8 cellular contexts compared by ENCODE assay signal in the genomic region with DNA sequence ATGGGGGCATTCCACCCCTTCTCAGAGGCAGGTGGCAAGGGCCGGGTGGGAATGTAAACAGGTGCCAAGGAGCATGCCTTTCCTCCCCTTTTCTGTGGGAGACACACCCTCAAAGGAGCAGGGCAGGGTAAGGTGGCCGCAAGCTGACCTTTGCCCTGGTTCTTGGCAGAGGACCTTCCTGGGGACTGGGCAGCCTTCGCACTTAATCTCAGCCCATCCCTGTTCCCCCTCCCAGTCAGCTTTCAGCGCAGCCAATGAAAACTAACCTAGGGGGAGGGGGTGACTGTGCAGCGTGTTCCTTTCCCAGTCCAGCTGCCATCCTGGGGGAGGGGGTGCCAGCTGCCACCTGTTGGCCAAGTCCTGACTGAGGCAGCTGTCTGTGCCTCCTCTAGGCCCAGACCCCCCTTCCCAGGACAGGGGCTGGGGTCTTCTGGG. TPM values are rescaled to one million over a fixed set of nuclear protein-coding genes. Genes with fewer than 3 reads are reported as not detected.
DNase-seq lines count a peak whose midpoint lies in the region; ATAC-seq, FAIRE-seq and TF ChIP-seq lines count a peak whose summit lies in the region.

No MANE protein-coding gene starts in this region.

- POLR2A ChIA-PET in A673 (lab: Charles Lee; ENCODE audit: low non-redundant PET), result no interaction called here

- H3K4me3 ChIP-seq in A673 (ENCODE audit: low read depth, low read length, poor library complexity, severe bottlenecking) (peak overlapping the region; percentile 72), kidney (ENCODE audit: low read length in 2 of 2) (peak overlapping the region; percentile 36 to 97)

- H3K4me1 ChIP-seq in A673 (ENCODE audit: insufficient read depth, low read length, poor library complexity, severe bottlenecking), result peaks cover 32% of the 10 kb centered on the region
- peaks cover 42 to 59% of the 10 kb centered on the region in 2 donors for H3K4me1 ChIP-seq in kidney (ENCODE audit: control insufficient read depth in 1 of 2, insufficient read depth in 1 of 2, low read depth in 1 of 2, low read length in 2 of 2)

- DNase-seq in A673 (ENCODE audit: low spot score) (no peak), HT-29 (ENCODE audit: low spot score) (peak; percentile 87), kidney (peak; percentile 91), superior temporal gyrus (ENCODE audit: extremely low spot score) (peak; percentile 69), left cardiac atrium (no peak)
- no peak for DNase-seq in activated naive CD4-positive, alpha-beta T cell treated with anti-CD3 and anti-CD28 coated beads, Interleukin-2, amount 50 U/mL, for 72 hours (ENCODE audit: low spot score in 2 of 2)

- TF ChIP-seq CTCF in A673 (conservative IDR thresholded peaks at IDR 0.05; ENCODE audit: low read depth, low read length), result no peak
- TF ChIP-seq CTCF in kidney (IDR thresholded peaks at IDR 0.05; ENCODE audit: borderline replicate concordance, extremely low read depth, insufficient read depth), result no peak

- peak overlapping the region; percentile 85 to 86 for H3K27ac Mint-ChIP-seq in activated naive CD4-positive, alpha-beta T cell treated with anti-CD3 and anti-CD28 coated beads, Interleukin-2, amount 50 U/mL, for 72 hours

- H3K27ac ChIP-seq in A673 (ENCODE audit: low read depth, low read length, poor library complexity, severe bottlenecking) (peak overlapping the region; percentile 94), kidney (ENCODE audit: low read depth in 2 of 2, low read length in 2 of 2) (peak overlapping the region; percentile 95 to 96)

- no peaks in the 10 kb centered on the region for H3K9me3 ChIP-seq in A673 (ENCODE audit: low read depth, low read length, poor library complexity, severe bottlenecking)
- no peaks in the 10 kb centered on the region for H3K9me3 ChIP-seq in kidney (ENCODE audit: control insufficient read depth in 1 of 2, low read length in 2 of 2)

- peak overlapping the region in 1 of 2 donors; percentile 98 for H3K9ac ChIP-seq in kidney (ENCODE audit: low read length in 2 of 2)

- H3K36me3 Mint-ChIP-seq in activated naive CD4-positive, alpha-beta T cell treated with anti-CD3 and anti-CD28 coated beads, Interleukin-2, amount 50 U/mL, for 72 hours, result peaks cover 8 to 38% of the 10 kb centered on the region in 2 donors

- no peak for FAIRE-seq in kidney (lab: Jason Lieb, UNC)

- ATAC-seq in activated naive CD4-positive, alpha-beta T cell treated with anti-CD3 and anti-CD28 coated beads, Interleukin-2, amount 50 U/mL, for 72 hours, result no peak
- ATAC-seq in HG03342 (IDR thresholded peaks at IDR 0.05; ENCODE audit: unreplicated experiment) (no peak), GM21717 (IDR thresholded peaks at IDR 0.05; ENCODE audit: unreplicated experiment) (no peak), left cardiac atrium (no peak)

- H3K36me3 ChIP-seq in A673 (ENCODE audit: insufficient read depth, low read length, poor library complexity, severe bottlenecking) (peaks cover 41% of the 10 kb centered on the region), kidney (ENCODE audit: control insufficient read depth in 1 of 2, insufficient read depth in 2 of 2, low read length in 2 of 2) (peaks cover 10 to 36% of the 10 kb centered on the region in 2 donors)

- H3K27me3 ChIP-seq in A673 (replicated peaks; ENCODE audit: insufficient read depth, low read depth, low read length, poor library complexity), result no peaks in the 10 kb centered on the region

- H3K9me3 Mint-ChIP-seq in activated naive CD4-positive, alpha-beta T cell treated with anti-CD3 and anti-CD28 coated beads, Interleukin-2, amount 50 U/mL, for 72 hours, result no peaks in the 10 kb centered on the region

- intact Hi-C loops in A673 (cut with micrococcal nuclease; ENCODE audit: unreplicated experiment), result loop anchor here (5.0 kb wide), 1 partner anchor 156 kb away; a partner anchor contains a TSS
- intact Hi-C loops in kidney (cut with DNase I), result no loop called here
- intact Hi-C loops in left cardiac atrium (cut with DNase I), result no loop called here

- BruUV-seq in A673 (replicated peaks; lab: Mats Ljungman, UMichigan), result no TSS peak

- CTCF ChIA-PET in A673 (lab: Charles Lee), result interaction anchor here (3.2 kb wide), 1 partner anchor 20 kb away, joined by 17 read pairs; a partner anchor contains a TSS

RNA-seq across cellular contexts. Expression of a gene that starts 2.8 kb away (rescaled TPM):
- total RNA-seq in A673 (2021) (128 TPM in 2 replicates), kidney (118 TPM), left cardiac atrium (1 to 10 TPM; 6.6 to 9.8 TPM)
- total RNA-seq in HT-29 (2014; rRNA removed; shearing (Covaris generic)), result 295 and 307 TPM in 2 replicates
- total RNA-seq in activated naive CD4-positive, alpha-beta T cell treated with anti-CD3 and anti-CD28 coated beads, Interleukin-2, amount 50 U/mL, for 72 hours, result 100 to 1,000 TPM in 1 of 2 donors, 10 to 100 TPM in 1; 88.3 to 168 TPM
- 53.4 TPM for polyA plus RNA-seq in kidney (ENCODE audit: insufficient read depth, low read depth, low replicate concordance)

RNA-seq across cellular contexts. Expression of a gene that starts 18.0 kb away (rescaled TPM):
- total RNA-seq in A673 (2021) (3.9 and 4.2 TPM in 2 replicates), kidney (20.6 TPM), left cardiac atrium (1 to 10 TPM in 1 of 2 donors, under 1 TPM in 1; 0.85 to 1.3 TPM)
- 13.9 and 15.0 TPM in 2 replicates for total RNA-seq in HT-29 (2014; rRNA removed; shearing (Covaris generic))
- total RNA-seq in activated naive CD4-positive, alpha-beta T cell treated with anti-CD3 and anti-CD28 coated beads, Interleukin-2, amount 50 U/mL, for 72 hours, result 1 to 10 TPM; 5.3 to 6.4 TPM
- polyA plus RNA-seq in kidney (ENCODE audit: insufficient read depth, low read depth, low replicate concordance), result 4.7 TPM

RNA-seq across cellular contexts. Expression of a gene that starts 20.6 kb away (rescaled TPM):
- total RNA-seq in A673 (2021), result 3.8 and 7.8 TPM in 2 replicates
- total RNA-seq in HT-29 (2014; rRNA removed; shearing (Covaris generic)), result 30.6 and 44.6 TPM in 2 replicates
- 10 to 100 TPM in 1 of 2 donors, 1 to 10 TPM in 1; 4.4 to 10.2 TPM for total RNA-seq in activated naive CD4-positive, alpha-beta T cell treated with anti-CD3 and anti-CD28 coated beads, Interleukin-2, amount 50 U/mL, for 72 hours
- 25.3 TPM for total RNA-seq in kidney
- polyA plus RNA-seq in kidney (ENCODE audit: insufficient read depth, low read depth, low replicate concordance), result 30.0 TPM
- total RNA-seq in left cardiac atrium, result 1 to 10 TPM; 3.5 to 3.7 TPM

RNA-seq across cellular contexts. Expression of a gene that starts 26.8 kb away (rescaled TPM):
- total RNA-seq in A673 (2021) (1,563 and 1,683 TPM in 2 replicates), kidney (1,188 TPM), left cardiac atrium (100 to 1,000 TPM; 894 to 914 TPM)
- 601 and 602 TPM in 2 replicates for total RNA-seq in HT-29 (2014; rRNA removed; shearing (Covaris generic))
- total RNA-seq in activated naive CD4-positive, alpha-beta T cell treated with anti-CD3 and anti-CD28 coated beads, Interleukin-2, amount 50 U/mL, for 72 hours, result 1,000 to 10,000 TPM; 2,221 to 2,736 TPM
- 1,159 TPM for polyA plus RNA-seq in kidney (ENCODE audit: insufficient read depth, low read depth, low replicate concordance)

RNA-seq across cellular contexts. Expression of a gene that starts 29.0 kb away (rescaled TPM):
- 158 and 165 TPM in 2 replicates for total RNA-seq in A673 (2021)
- total RNA-seq in HT-29 (2014; rRNA removed; shearing (Covaris generic)), result 0.97 TPM in 1 of 2 replicates, not detected in the other
- 10 to 100 TPM; 20.5 to 46.4 TPM for total RNA-seq in activated naive CD4-positive, alpha-beta T cell treated with anti-CD3 and anti-CD28 coated beads, Interleukin-2, amount 50 U/mL, for 72 hours
- total RNA-seq in kidney, result 119 TPM
- 128 TPM for polyA plus RNA-seq in kidney (ENCODE audit: insufficient read depth, low read depth, low replicate concordance)
- 10 to 100 TPM; 37.2 to 53.8 TPM for total RNA-seq in left cardiac atrium

Comparison
In these comparisons a context has a peak if more than half of its experiments do, and no peak if none do; other contexts are left out.
1. DNase-seq: peak in HT-29 (single experiment), kidney (single experiment) and superior temporal gyrus (single experiment); none in A673 (single experiment), activated naive CD4-positive, alpha-beta T cell treated with anti-CD3 and anti-CD28 coated beads, Interleukin-2, amount 50 U/mL, for 72 hours (0 of 2) and left cardiac atrium (single experiment).
2. RNA of a gene that starts 2.8 kb away (total RNA-seq): 295 to 307 TPM in HT-29, 88.3 to 168 TPM in activated naive CD4-positive, alpha-beta T cell treated with anti-CD3 and anti-CD28 coated beads, Interleukin-2, amount 50 U/mL, for 72 hours, 128 TPM in A673 and 118 TPM in kidney (single experiment); 6.6 to 9.8 TPM in left cardiac atrium; every median in the first group is over 4 times any median in the second.